16 cellular contexts compared by ENCODE assay signal in the genomic region with DNA sequence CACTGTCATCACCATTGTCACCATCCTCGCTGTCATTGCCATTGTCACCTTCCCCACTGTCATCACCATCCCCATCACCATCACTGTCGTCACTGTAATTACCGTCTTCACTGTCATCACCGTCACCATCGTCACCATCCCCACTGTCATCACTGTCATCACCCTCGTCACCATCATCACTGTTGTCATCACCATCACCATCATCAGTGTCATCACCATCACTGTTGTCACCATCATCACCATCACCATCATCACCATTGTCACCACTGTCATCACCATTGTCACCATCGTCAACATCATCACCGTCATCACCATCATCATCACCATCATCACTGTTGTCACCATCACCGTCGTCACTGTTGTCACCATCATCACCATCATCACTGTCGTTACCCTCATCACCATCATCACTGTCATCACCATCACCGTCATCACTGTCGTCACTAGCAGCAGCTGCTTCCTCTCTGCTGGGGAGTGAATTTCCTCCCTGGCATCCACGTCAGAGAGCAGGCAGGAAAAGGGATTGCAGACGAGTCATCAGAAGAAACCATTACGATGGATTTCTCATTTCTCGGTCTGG. TPM values are rescaled to one million over a fixed set of nuclear protein-coding genes. Genes with fewer than 3 reads are reported as not detected.
DNase-seq lines count a peak whose midpoint lies in the region; ATAC-seq and TF ChIP-seq lines count a peak whose summit lies in the region.
"Had no signal": no experiment of that assay in that cellular context is flagged by ENCODE, and none has a peak within 500 bp of the region (broad histone marks: within the 10 kb centered on the region; RNA-seq: fewer than 3 reads in every experiment).

No MANE protein-coding gene starts in this region.

- no peak for TF ChIP-seq RAD21 in neural cell (conservative IDR thresholded peaks at IDR 0.05)

- no peak overlapping the region for H3K9ac ChIP-seq in neural cell (ENCODE audit: low read length)

- H3K9me2 ChIP-seq in neural cell (ENCODE audit: insufficient read depth, low read length), result no peaks in the 10 kb centered on the region

- DNase-seq in Daoy (ENCODE audit: low read depth) (peak; percentile 30), MV-4-11 (lab: John Stamatoyannopoulos, UW) (peak; percentile 5), dermis microvascular lymphatic vessel endothelial cell (ENCODE audit: low read depth in 2 of 2) (peak; percentile 37 to 54), Ammon's horn (ENCODE audit: low spot score) (no peak), GM10266 (ENCODE audit: extremely low spot score) (no peak), GM03348 (ENCODE audit: low spot score) (no peak)
- DNase-seq: activated CD4-positive, alpha-beta memory T cell treated with anti-CD3 and anti-CD28 coated beads, Interleukin-2, amount 10 ng/mL, durations not matched to agents 7 days and 5 days; activated naive CD4-positive, alpha-beta T cell; C1 segment of cervical spinal cord; heart right ventricle; left cardiac atrium; retina; stimulated activated CD4-positive, alpha-beta T cell treated with anti-CD3 and anti-CD28 coated beads, Interleukin-2, amount 100 ng/mL, for 48 hours had no signal

- H2AFZ ChIP-seq in neural cell (ENCODE audit: low read depth, low read length), result no peak overlapping the region
- H2AFZ ChIP-seq: GM23338 had no signal

- H3K4me3 ChIP-seq in neural cell (ENCODE audit: low read length), result no peak overlapping the region
- H3K4me3 ChIP-seq: GM23338, heart right ventricle had no signal

- H4K20me1 ChIP-seq in neural cell (ENCODE audit: insufficient read depth), result no peaks in the 10 kb centered on the region

- no peak overlapping the region for H3K27ac ChIP-seq in neural cell (ENCODE audit: low read length)
- H3K27ac ChIP-seq: heart right ventricle had no signal

- no peaks in the 10 kb centered on the region for H3K36me3 ChIP-seq in neural cell (ENCODE audit: insufficient read depth, low read length)
- H3K36me3 ChIP-seq: heart right ventricle had no signal

- H3K27me3 ChIP-seq in neural cell (ENCODE audit: insufficient read depth, low read depth, low read length), result no peaks in the 10 kb centered on the region

- ATAC-seq in HG03521 (IDR thresholded peaks at IDR 0.05; ENCODE audit: unreplicated experiment), result no peak
- ATAC-seq: GM23338, left cardiac atrium had no signal

- H3K4me2 ChIP-seq in neural cell (ENCODE audit: low read length), result no peak overlapping the region
- H3K4me2 ChIP-seq: GM23338 had no signal

- TF ChIP-seq CTCF in neural cell (IDR thresholded peaks at IDR 0.05; ENCODE audit: poor library complexity, severe bottlenecking), result no peak
- TF ChIP-seq CTCF in GM10266 (IDR thresholded peaks at IDR 0.05; ENCODE audit: control insufficient read depth, insufficient read depth, low read depth, missing control alignments), result no peak

- no peaks in the 10 kb centered on the region for H3K79me2 ChIP-seq in neural cell (replicated peaks; ENCODE audit: insufficient read depth, low read length)

- no peaks in the 10 kb centered on the region for H3K9me3 ChIP-seq in neural cell (ENCODE audit: low read length)

- peak; percentile 70 for TF ChIP-seq EP300 in neural cell (conservative IDR thresholded peaks at IDR 0.05; ENCODE audit: poor library complexity, severe bottlenecking)

- H3F3A ChIP-seq in neural cell (ENCODE audit: insufficient read depth, low read length, poor library complexity, severe bottlenecking), result no peaks in the 10 kb centered on the region

TF ChIP-seq in neural cell, 6 proteins besides CTCF, POLR2A, EP300 and RAD21:
- TF ChIP-seq POLR2AphosphoS5 (IDR thresholded peaks at IDR 0.05), result no peak
- TF ChIP-seq MXI1 (conservative IDR thresholded peaks at IDR 0.05; ENCODE audit: poor library complexity, severe bottlenecking), result no peak
- TF ChIP-seq, protein P1, sequence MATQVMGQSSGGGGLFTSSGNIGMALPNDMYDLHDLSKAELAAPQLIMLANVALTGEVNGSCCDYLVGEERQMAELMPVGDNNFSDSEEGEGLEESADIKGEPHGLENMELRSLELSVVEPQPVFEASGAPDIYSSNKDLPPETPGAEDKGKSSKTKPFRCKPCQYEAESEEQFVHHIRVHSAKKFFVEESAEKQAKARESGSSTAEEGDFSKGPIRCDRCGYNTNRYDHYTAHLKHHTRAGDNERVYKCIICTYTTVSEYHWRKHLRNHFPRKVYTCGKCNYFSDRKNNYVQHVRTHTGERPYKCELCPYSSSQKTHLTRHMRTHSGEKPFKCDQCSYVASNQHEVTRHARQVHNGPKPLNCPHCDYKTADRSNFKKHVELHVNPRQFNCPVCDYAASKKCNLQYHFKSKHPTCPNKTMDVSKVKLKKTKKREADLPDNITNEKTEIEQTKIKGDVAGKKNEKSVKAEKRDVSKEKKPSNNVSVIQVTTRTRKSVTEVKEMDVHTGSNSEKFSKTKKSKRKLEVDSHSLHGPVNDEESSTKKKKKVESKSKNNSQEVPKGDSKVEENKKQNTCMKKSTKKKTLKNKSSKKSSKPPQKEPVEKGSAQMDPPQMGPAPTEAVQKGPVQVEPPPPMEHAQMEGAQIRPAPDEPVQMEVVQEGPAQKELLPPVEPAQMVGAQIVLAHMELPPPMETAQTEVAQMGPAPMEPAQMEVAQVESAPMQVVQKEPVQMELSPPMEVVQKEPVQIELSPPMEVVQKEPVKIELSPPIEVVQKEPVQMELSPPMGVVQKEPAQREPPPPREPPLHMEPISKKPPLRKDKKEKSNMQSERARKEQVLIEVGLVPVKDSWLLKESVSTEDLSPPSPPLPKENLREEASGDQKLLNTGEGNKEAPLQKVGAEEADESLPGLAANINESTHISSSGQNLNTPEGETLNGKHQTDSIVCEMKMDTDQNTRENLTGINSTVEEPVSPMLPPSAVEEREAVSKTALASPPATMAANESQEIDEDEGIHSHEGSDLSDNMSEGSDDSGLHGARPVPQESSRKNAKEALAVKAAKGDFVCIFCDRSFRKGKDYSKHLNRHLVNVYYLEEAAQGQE (IDR thresholded peaks at IDR 0.05; ENCODE audit: borderline replicate concordance), result no peak
- TF ChIP-seq EZH2 (IDR thresholded peaks at IDR 0.05; ENCODE audit: borderline replicate concordance, insufficient read depth, low read length, poor library complexity, severe bottlenecking), result no peak
- TF ChIP-seq TAF1 (IDR thresholded peaks at IDR 0.05; ENCODE audit: low read depth), result no peak
- no peak for TF ChIP-seq SMC3 (conservative IDR thresholded peaks at IDR 0.05; ENCODE audit: poor library complexity)

RNA-seq across cellular contexts. Expression of a gene that starts 27.3 kb away (rescaled TPM):
- 3.8 and 9.7 TPM in 2 replicates for total RNA-seq in Daoy (2014; rRNA removed; shearing (Covaris generic))
- 45.6 and 51.7 TPM in 2 replicates for total RNA-seq in dermis microvascular lymphatic vessel endothelial cell
- polyA plus RNA-seq in neural cell, result 0.12 TPM in 1 of 2 replicates, not detected in the other
- not detected in 2 replicates for polyA minus RNA-seq in neural cell

Comparison
In these comparisons a context has a peak if more than half of its experiments do, and no peak if none do; other contexts are left out.
1. DNase-seq: peak in Daoy (single experiment), MV-4-11 (single experiment) and dermis microvascular lymphatic vessel endothelial cell (2 of 2); none in Ammon's horn (single experiment), GM10266 (single experiment) and GM03348 (single experiment).